Comparison of ENCODE assay signal across 22 cellular contexts in the genomic region with DNA sequence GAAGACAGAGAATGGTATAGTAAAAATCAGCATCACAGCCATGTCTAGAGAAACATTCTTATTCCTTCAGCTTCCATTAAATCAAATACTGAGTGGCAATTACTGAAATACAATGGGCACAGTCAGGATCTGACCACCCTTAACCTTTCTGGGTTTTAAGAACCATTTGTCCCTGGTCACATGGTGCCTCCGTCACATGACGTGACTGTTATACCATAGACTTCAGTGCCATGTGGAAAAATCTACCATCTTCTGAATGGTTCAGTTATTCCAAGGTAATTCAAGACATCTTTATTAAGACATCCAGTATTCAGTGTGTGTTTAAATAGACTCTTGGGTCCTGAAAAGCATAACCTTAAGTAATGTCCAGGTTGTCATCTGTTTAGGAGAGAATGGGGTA.
"Had no signal": no experiment of that assay in that cellular context is flagged by ENCODE, and none has a peak within 500 bp of the region (broad histone marks: within the 10 kb centered on the region; RNA-seq: fewer than 3 reads in every experiment).

No MANE protein-coding gene starts in this region.

- H3K4me1 ChIP-seq: gastrocnemius medialis, left lung, psoas muscle, sigmoid colon, thyroid gland, vagina had no signal

- H3K4me3 ChIP-seq: dorsolateral prefrontal cortex, gastrocnemius medialis, left lung, ovary, psoas muscle, sigmoid colon, stomach, thyroid gland, vagina had no signal

- H3K36me3 ChIP-seq: gastrocnemius medialis, left lung, ovary, sigmoid colon, stomach, thyroid gland, vagina had no signal

- H3K27me3 ChIP-seq: dorsolateral prefrontal cortex, gastrocnemius medialis, left lung, ovary, sigmoid colon, stomach, thyroid gland, vagina had no signal

- H3K9me3 ChIP-seq: gastrocnemius medialis, left lung, ovary, psoas muscle, sigmoid colon, stomach, thyroid gland, vagina had no signal

- DNase-seq: dorsolateral prefrontal cortex; effector CD4-positive, alpha-beta T cell; gastrocnemius medialis; head of caudate nucleus; left cardiac atrium; left lung; naive thymus-derived CD8-positive, alpha-beta T cell; nephron progenitor cell; occipital lobe; ovary; posterior cingulate gyrus; psoas muscle; right cardiac atrium; sigmoid colon; stimulated activated CD4-positive, alpha-beta T cell treated with anti-CD3 and anti-CD28 coated beads, Interleukin-2, amount 100 ng/mL, for 24 hours; stimulated activated CD4-positive, alpha-beta T cell treated with anti-CD3 and anti-CD28 coated beads, Interleukin-4, amount 100 ng/mL, for 24 hours; stimulated activated naive CD4-positive, alpha-beta T cell treated with Interleukin-2 at 50 U/mL for 16 hours; stomach; thyroid gland; trophoblast cell had no signal

- H3K27ac ChIP-seq: dorsolateral prefrontal cortex, gastrocnemius medialis, left lung, ovary, psoas muscle, sigmoid colon, stomach, thyroid gland, vagina had no signal

- ATAC-seq: gastrocnemius medialis; left cardiac atrium; left lung; naive thymus-derived CD8-positive, alpha-beta T cell; psoas muscle; right cardiac atrium; stimulated activated effector memory CD8-positive, alpha-beta T cell treated with anti-CD3 and anti-CD28 coated beads, Interleukin-12 subunit alpha, Interleukin-12 subunit beta, amount 100 ng/mL, for 72 hours had no signal
